8 cellular contexts compared by ENCODE assay signal in genomic region chr12:51678086-51678724, GRCh38.
DNase-seq lines count a peak whose midpoint lies in the region; ATAC-seq and TF ChIP-seq lines count a peak whose summit lies in the region.

No MANE protein-coding gene starts in this region.

- no peaks in the 10 kb centered on the region for H3K9me3 ChIP-seq in CD4-positive, alpha-beta T cell (ENCODE audit: control insufficient read depth, low read length)
- H3K9me3 ChIP-seq in GM23248 (ENCODE audit: low read depth) (no peaks in the 10 kb centered on the region), hepatocyte (ENCODE audit: low read depth) (no peaks in the 10 kb centered on the region)

- H4K20me1 ChIP-seq in GM23248 (ENCODE audit: insufficient read depth) (no peaks in the 10 kb centered on the region; the same call in 1 of the 2 replicates), hepatocyte (ENCODE audit: insufficient read depth, poor library complexity, severe bottlenecking) (no peaks in the 10 kb centered on the region)

- no peak overlapping the region for H3K9ac ChIP-seq in GM23248

- intact Hi-C loops in CD4-positive, alpha-beta T cell (cut with DNase I, micrococcal nuclease): loop anchor here in 1 of 2 experiments (10.0 kb wide), 1 partner anchor 253 kb away; the partner anchor contains the start of gene SLC4A8

- H3K36me3 ChIP-seq in GM23248 (ENCODE audit: low read depth): no peaks in the 10 kb centered on the region
- no peaks in the 10 kb centered on the region for H3K36me3 ChIP-seq in hepatocyte (replicated peaks; ENCODE audit: insufficient read depth, low read depth)

- DNase-seq in CD4-positive, alpha-beta T cell: peak in 1 of 10 experiments; percentile 9
- DNase-seq in GM23248 (peak; percentile 70), NCI-H524 treated with DMSO at 0.1 percent for 48 hours (lab: John Stamatoyannopoulos, UW) (peak; percentile 0), hepatocyte (ENCODE audit: low spot score) (peak; percentile 73)
- DNase-seq in activated naive CD4-positive, alpha-beta T cell treated with anti-CD3 and anti-CD28 coated beads, Interleukin-2, amount 10 ng/mL, durations not matched to agents 7 days and 5 days: peak; percentile 34
- DNase-seq in stimulated activated CD4-positive, alpha-beta T cell treated with anti-CD3 and anti-CD28 coated beads, Interleukin-2, amount 100 ng/mL, for 24 hours: peak; percentile 14 to 19

- H2AFZ ChIP-seq in GM23248 (no peak overlapping the region), hepatocyte (no peak overlapping the region)

- H3K79me2 ChIP-seq in GM23248 (ENCODE audit: insufficient read depth) (peaks cover 61% of the 10 kb centered on the region), hepatocyte (no peaks in the 10 kb centered on the region)

- WGBS in GM23248 (ENCODE audit: low coverage in 1 of 2, low lambda C conversion rate in 2 of 2, missing lambda C conversion rate in 2 of 2), 2 experiments: 70% methylated on average over 5 of the region's 5 CpGs
- 55% methylated on average over 5 of the region's 5 CpGs for WGBS in hepatocyte (ENCODE audit: low lambda C conversion rate, missing lambda C conversion rate)

- peaks cover 8% of the 10 kb centered on the region for H3K27me3 Mint-ChIP-seq in CD4-positive, alpha-beta T cell
- peaks cover 17% of the 10 kb centered on the region for H3K27me3 Mint-ChIP-seq in activated naive CD4-positive, alpha-beta T cell treated with anti-CD3 and anti-CD28 coated beads, Interleukin-2, amount 10 ng/mL, durations not matched to agents 7 days and 5 days

- H3K27ac Mint-ChIP-seq in CD4-positive, alpha-beta T cell: no peak overlapping the region
- no peak overlapping the region for H3K27ac Mint-ChIP-seq in activated naive CD4-positive, alpha-beta T cell treated with anti-CD3 and anti-CD28 coated beads, Interleukin-2, amount 10 ng/mL, durations not matched to agents 7 days and 5 days

- H3K4me1 Mint-ChIP-seq in CD4-positive, alpha-beta T cell (ENCODE audit: low read depth): no peaks in the 10 kb centered on the region
- H3K4me1 Mint-ChIP-seq in activated naive CD4-positive, alpha-beta T cell treated with anti-CD3 and anti-CD28 coated beads, Interleukin-2, amount 10 ng/mL, durations not matched to agents 7 days and 5 days: peaks cover 2% of the 10 kb centered on the region

- peak; percentile 68 for ATAC-seq in CD4-positive, alpha-beta T cell (ENCODE audit: poor library complexity)
- ATAC-seq in GM21515 (IDR thresholded peaks at IDR 0.05; ENCODE audit: unreplicated experiment) (no peak), HG03442 (IDR thresholded peaks at IDR 0.05; ENCODE audit: unreplicated experiment) (no peak)

- H3K4me2 ChIP-seq in GM23248 (ENCODE audit: unreplicated experiment) (no peak overlapping the region), hepatocyte (no peak overlapping the region)

- no peaks in the 10 kb centered on the region for H3K27me3 ChIP-seq in CD4-positive, alpha-beta T cell (ENCODE audit: control insufficient read depth, insufficient read depth, low read length)
- H3K27me3 ChIP-seq in GM23248 (replicated peaks; ENCODE audit: insufficient read depth) (no peaks in the 10 kb centered on the region), hepatocyte (no peaks in the 10 kb centered on the region)

- POLR2A ChIA-PET in CD4-positive, alpha-beta T cell (lab: Charles Lee): no interaction called here

- no peaks in the 10 kb centered on the region for H3K36me3 Mint-ChIP-seq in CD4-positive, alpha-beta T cell (ENCODE audit: low read depth)
- H3K36me3 Mint-ChIP-seq in activated naive CD4-positive, alpha-beta T cell treated with anti-CD3 and anti-CD28 coated beads, Interleukin-2, amount 10 ng/mL, durations not matched to agents 7 days and 5 days: no peaks in the 10 kb centered on the region

- peaks cover 8% of the 10 kb centered on the region for H3F3A ChIP-seq in GM23248 (ENCODE audit: insufficient read depth)

- TF ChIP-seq CTCF in CD4-positive, alpha-beta T cell (IDR thresholded peaks at IDR 0.05): peak; percentile 50
- TF ChIP-seq CTCF in hepatocyte (IDR thresholded peaks at IDR 0.05; ENCODE audit: poor library complexity): peak; percentile 54

- no peaks in the 10 kb centered on the region for H3K9me3 Mint-ChIP-seq in CD4-positive, alpha-beta T cell
- H3K9me3 Mint-ChIP-seq in activated naive CD4-positive, alpha-beta T cell treated with anti-CD3 and anti-CD28 coated beads, Interleukin-2, amount 10 ng/mL, durations not matched to agents 7 days and 5 days: no peaks in the 10 kb centered on the region

- CTCF ChIA-PET in CD4-positive, alpha-beta T cell (lab: Charles Lee): no interaction called here
- CTCF ChIA-PET in activated naive CD4-positive, alpha-beta T cell treated with anti-CD3 and anti-CD28 coated beads, Interleukin-2, amount 10 ng/mL, durations not matched to agents 7 days and 5 days (lab: Charles Lee): no interaction called here

- H3K4me3 ChIP-seq in GM23248 (no peak overlapping the region), hepatocyte (no peak overlapping the region)

- in situ Hi-C loops in GM23248 (cut with MboI): no loop called here

- H3K27ac ChIP-seq in CD4-positive, alpha-beta T cell (ENCODE audit: low read depth, low read length): no peak overlapping the region
- no peak overlapping the region for H3K27ac ChIP-seq in GM23248
- H3K27ac ChIP-seq in hepatocyte: no peak overlapping the region

- no peak overlapping the region for H3K4me3 Mint-ChIP-seq in CD4-positive, alpha-beta T cell
- H3K4me3 Mint-ChIP-seq in activated naive CD4-positive, alpha-beta T cell treated with anti-CD3 and anti-CD28 coated beads, Interleukin-2, amount 10 ng/mL, durations not matched to agents 7 days and 5 days: no peak overlapping the region

- no peaks in the 10 kb centered on the region for H3K9me2 ChIP-seq in GM23248 (ENCODE audit: insufficient read depth)
- no peaks in the 10 kb centered on the region for H3K9me2 ChIP-seq in hepatocyte (replicated peaks; ENCODE audit: insufficient read depth)

- H3K4me1 ChIP-seq in GM23248 (ENCODE audit: insufficient read depth): peaks cover 9% of the 10 kb centered on the region; the same call in 1 of the 2 replicates
- H3K4me1 ChIP-seq in hepatocyte (ENCODE audit: insufficient read depth): no peaks in the 10 kb centered on the region
